ENCODE assay signal across 35 cellular contexts in the genomic region with DNA sequence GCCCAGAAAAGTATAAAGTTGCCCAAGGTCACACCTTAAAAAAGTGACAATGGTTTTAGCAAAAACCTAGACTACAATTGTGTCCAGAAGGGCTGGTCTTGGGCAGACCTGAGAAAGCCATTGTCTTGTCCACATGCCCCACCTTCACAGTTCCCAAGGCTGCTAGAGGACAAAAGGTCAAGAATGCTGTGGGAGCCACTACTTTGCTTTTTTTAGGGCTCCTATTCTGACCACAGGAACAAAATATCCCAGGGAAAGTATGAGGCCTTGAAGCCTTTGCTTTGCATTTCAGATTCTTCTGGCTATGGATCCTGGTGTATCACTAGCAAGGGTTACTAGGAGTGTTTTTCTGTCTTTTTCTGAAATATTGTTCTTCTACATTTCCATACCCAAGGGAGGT. TPM values are rescaled to one million over a fixed set of nuclear protein-coding genes. Genes with fewer than 3 reads are reported as not detected.
"Had no signal": no experiment of that assay in that cellular context is flagged by ENCODE, and none has a peak within 500 bp of the region (broad histone marks: within the 10 kb centered on the region; RNA-seq: fewer than 3 reads in every experiment).

No MANE protein-coding gene starts in this region.

- H3K27ac ChIP-seq: Peyer's patch, SJSA1, VCaP had no signal

- ATAC-seq: activated naive CD8-positive, alpha-beta T cell treated with anti-CD3 and anti-CD28 coated beads, Interleukin-2, amount 50 U/mL, for 24 hours; activated T-cell treated with anti-CD3 and anti-CD28 coated beads, Interleukin-2, amount 50 U/mL, for 4 hours; PC-3; T-cell; T-helper 17 cell had no signal

- H3K4me1 ChIP-seq: Peyer's patch, SJSA1 had no signal

- H3K9me3 ChIP-seq: Peyer's patch, SJSA1, SK-N-SH had no signal

- H3K36me3 ChIP-seq: Peyer's patch, SJSA1 had no signal

- H3K4me2 ChIP-seq: SK-N-SH had no signal

- H3K27me3 ChIP-seq: Peyer's patch, SJSA1 had no signal

- H3K9ac ChIP-seq: SK-N-SH had no signal

- H3K4me3 ChIP-seq: Peyer's patch, SJSA1 had no signal

- DNase-seq: activated B cell treated with CpG ODN at 0.5 μM for 24 hours; activated CD4-positive, alpha-beta memory T cell treated with anti-CD3 and anti-CD28 coated beads for 36 hours; activated CD4-positive, alpha-beta T cell treated with anti-CD3 and anti-CD28 coated beads for 4 hours; activated CD4-positive, alpha-beta T cell treated with anti-CD3 and anti-CD28 coated beads, Interleukin-2, amount 50 U/mL, for 1 hour; activated CD4-positive, CD25-positive, alpha-beta regulatory T cell treated with anti-CD3 and anti-CD28 coated beads, Interleukin-2, amount 50 U/mL, for 72 hours; activated CD8-positive, alpha-beta memory T cell treated with anti-CD3 and anti-CD28 coated beads, Interleukin-2, amount 50 U/mL, for 4 hours; activated effector memory CD4-positive, alpha-beta T cell treated with Interleukin-2 at 50 U/mL for 16 hours; activated naive CD4-positive, alpha-beta T cell treated with anti-CD3 and anti-CD28 coated beads, Interleukin-2, amount 10 ng/mL, durations not matched to agents 7 days and 5 days; activated naive CD8-positive, alpha-beta T cell treated with anti-CD3 and anti-CD28 coated beads, Interleukin-2, amount 50 U/mL, for 24 hours; activated T-cell treated with anti-CD3 and anti-CD28 coated beads for 4 hours; activated T-cell treated with anti-CD3 and anti-CD28 coated beads, Interleukin-2, amount 50 U/mL, for 4 hours; anterior cingulate cortex; caudate nucleus; NCI-H1092 treated with DMSO at 0.1 percent for 48 hours; NCI-H1417; NCI-H146; NCI-H187; NCI-H2107; NCI-H2171; NCI-H510A; NCI-H526; NCI-H748 treated with DMSO at 0.1 percent for 48 hours; NK-92 treated with Interleukin-12 subunit alpha and Interleukin-12 subunit beta, amount 100 ng/mL, for 24 hours; PC-3; Peyer's patch; RPMI8226; SHP77 treated with DMSO at 0.1 percent for 48 hours; SK-N-SH; T-cell; T-helper 17 cell had no signal

RNA-seq across cellular contexts. Expression of gene C1orf162, which starts 10.6 kb away (rescaled TPM):
- total RNA-seq: SJSA1 had no signal

RNA-seq across cellular contexts. Expression of gene ADORA3, which starts 19.0 kb away (rescaled TPM):
- total RNA-seq: activated B cell treated with CpG ODN at 0.5 μM for 24 hours; activated T-cell treated with anti-CD3 and anti-CD28 coated beads, Interleukin-2, amount 50 U/mL, for 4 hours; bronchial epithelial cell; M059J; PC-3; SJSA1; T-helper 17 cell had no signal
- polyA plus RNA-seq: SK-N-SH had no signal

RNA-seq across cellular contexts. Expression of gene TMIGD3, which starts 19.0 kb away (rescaled TPM):
- total RNA-seq: activated B cell treated with CpG ODN at 0.5 μM for 24 hours; activated T-cell treated with anti-CD3 and anti-CD28 coated beads, Interleukin-2, amount 50 U/mL, for 4 hours; activated T-helper 1 cell treated with anti-CD3 and anti-CD28 coated beads, Interleukin-12 subunit alpha, Interleukin-12 subunit beta, Interleukin-2, Interleukin-4 antibody, amounts not matched to agents 30 ng/mL and 10 ng/mL and 1 ng/mL, durations not matched to agents 14 hours and 24 hours and 36 hours; bronchial epithelial cell; M059J; PC-3; SJSA1; T-cell; T-helper 17 cell had no signal
- polyA plus RNA-seq: SK-N-SH had no signal
